Comparison of ENCODE assay signal across 36 cellular contexts in genomic region chrX:136246201-136246600, GRCh38. TPM values are rescaled to one million over a fixed set of nuclear protein-coding genes. Genes with fewer than 3 reads are reported as not detected.
"Had no signal": no experiment of that assay in that cellular context is flagged by ENCODE, and none has a peak within 500 bp of the region (broad histone marks: within the 10 kb centered on the region; RNA-seq: fewer than 3 reads in every experiment).

No MANE protein-coding gene starts in this region.

- ATAC-seq: activated CD4-positive, alpha-beta T cell treated with anti-CD3 and anti-CD28 coated beads for 36 hours; activated CD4-positive, CD25-positive, alpha-beta regulatory T cell treated with anti-CD3 and anti-CD28 coated beads, Interleukin-2, amount 50 U/mL, for 24 hours; activated CD8-positive, alpha-beta T cell treated with anti-CD3 and anti-CD28 coated beads, Interleukin-2, amount 10 ng/mL, durations not matched to agents 7 days and 5 days; activated naive CD8-positive, alpha-beta T cell treated with anti-CD3 and anti-CD28 coated beads, Interleukin-2, amount 50 U/mL, for 24 hours; WTC11 had no signal

- H3K27me3 Mint-ChIP-seq: activated CD4-positive, alpha-beta T cell treated with anti-CD3 and anti-CD28 coated beads for 36 hours; activated CD4-positive, alpha-beta T cell treated with anti-CD3 and anti-CD28 coated beads, Interleukin-2, amount 10 ng/mL, durations not matched to agents 7 days and 5 days; activated naive CD8-positive, alpha-beta T cell; activated naive CD8-positive, alpha-beta T cell treated with anti-CD3 and anti-CD28 coated beads, Interleukin-2, amount 50 U/mL, for 24 hours; central memory CD8-positive, alpha-beta T cell had no signal

- DNase-seq: activated CD4-positive, alpha-beta T cell treated with anti-CD3 and anti-CD28 coated beads for 36 hours; activated CD4-positive, alpha-beta T cell treated with anti-CD3 and anti-CD28 coated beads, Interleukin-2, amount 10 ng/mL, durations not matched to agents 7 days and 5 days; activated CD4-positive, alpha-beta T cell treated with anti-CD3 and anti-CD28 coated beads, Interleukin-2, amount 50 U/mL, for 48 hours; activated CD8-positive, alpha-beta T cell treated with anti-CD3 and anti-CD28 coated beads, Interleukin-2, amount 10 ng/mL, durations not matched to agents 7 days and 5 days; activated gamma-delta T cell; activated naive CD4-positive, alpha-beta T cell treated with anti-CD3 and anti-CD28 coated beads for 36 hours; activated naive CD8-positive, alpha-beta T cell treated with anti-CD3 and anti-CD28 coated beads, Interleukin-2, amount 50 U/mL, for 24 hours; activated T-cell treated with anti-CD3 and anti-CD28 coated beads, Interleukin-2, amount 50 U/mL, for 24 hours; amniotic stem cell; aorta; Kasumi-1; KG1; NCI-H1092 treated with DMSO at 0.1 percent for 48 hours; NCI-H1417; NCI-H146; NCI-H187; NCI-H2029 treated with DMSO at 0.1 percent for 48 hours; NCI-H2107; NCI-H2171; NCI-H510A; NCI-H526; NCI-H748 treated with DMSO at 0.1 percent for 48 hours; Peyer's patch; RPMI8226; SHP77 treated with DMSO at 0.1 percent for 48 hours; SK-N-SH had no signal

- H3K4me3 Mint-ChIP-seq: activated CD4-positive, alpha-beta T cell treated with anti-CD3 and anti-CD28 coated beads for 36 hours; activated CD4-positive, alpha-beta T cell treated with anti-CD3 and anti-CD28 coated beads, Interleukin-2, amount 10 ng/mL, durations not matched to agents 7 days and 5 days; activated CD8-positive, alpha-beta T cell treated with anti-CD3 and anti-CD28 coated beads, Interleukin-2, amount 10 ng/mL, durations not matched to agents 7 days and 5 days; activated naive CD4-positive, alpha-beta T cell treated with anti-CD3 and anti-CD28 coated beads for 36 hours; activated naive CD8-positive, alpha-beta T cell; activated naive CD8-positive, alpha-beta T cell treated with anti-CD3 and anti-CD28 coated beads, Interleukin-2, amount 50 U/mL, for 24 hours; activated T-cell treated with anti-CD3 and anti-CD28 coated beads, Interleukin-2, amount 50 U/mL, for 24 hours; central memory CD8-positive, alpha-beta T cell; T-helper 1 cell treated with Interleukin-12 subunit alpha and Interleukin-12 subunit beta and Interleukin-4 antibody, amounts not matched to agents 30 μg/mL and 1 μg/mL, for 36 hours; T-helper 2 cell treated with Interferon-gamma antibody and Interleukin-4, amounts not matched to agents 5 μg/mL and 100 μg/mL, for 36 hours; WTC11 had no signal

- H3K9me3 Mint-ChIP-seq: activated CD4-positive, alpha-beta T cell treated with anti-CD3 and anti-CD28 coated beads, Interleukin-2, amount 10 ng/mL, durations not matched to agents 7 days and 5 days; activated naive CD4-positive, alpha-beta T cell treated with anti-CD3 and anti-CD28 coated beads for 36 hours; activated naive CD8-positive, alpha-beta T cell treated with anti-CD3 and anti-CD28 coated beads, Interleukin-2, amount 50 U/mL, for 24 hours; activated T-cell treated with anti-CD3 and anti-CD28 coated beads, Interleukin-2, amount 50 U/mL, for 24 hours; activated T-helper 2 cell treated with anti-CD3 and anti-CD28 coated beads, Interferon-gamma antibody, Interleukin-2, Interleukin-4, amounts not matched to agents 10 μg/mL and 5 μg/mL and 100 μg/mL, durations not matched to agents 14 hours and 24 hours and 36 hours; central memory CD8-positive, alpha-beta T cell; T-helper 1 cell treated with Interleukin-12 subunit alpha and Interleukin-12 subunit beta and Interleukin-4 antibody, amounts not matched to agents 30 μg/mL and 1 μg/mL, for 36 hours; T-helper 2 cell treated with Interferon-gamma antibody and Interleukin-4, amounts not matched to agents 5 μg/mL and 100 μg/mL, for 36 hours; WTC11 had no signal

- H3K27ac Mint-ChIP-seq: activated CD4-positive, alpha-beta T cell treated with anti-CD3 and anti-CD28 coated beads for 36 hours; activated CD4-positive, alpha-beta T cell treated with anti-CD3 and anti-CD28 coated beads, Interleukin-2, amount 10 ng/mL, durations not matched to agents 7 days and 5 days; activated CD8-positive, alpha-beta T cell treated with anti-CD3 and anti-CD28 coated beads, Interleukin-2, amount 10 ng/mL, durations not matched to agents 7 days and 5 days; activated naive CD4-positive, alpha-beta T cell treated with anti-CD3 and anti-CD28 coated beads for 36 hours; activated naive CD8-positive, alpha-beta T cell; activated naive CD8-positive, alpha-beta T cell treated with anti-CD3 and anti-CD28 coated beads, Interleukin-2, amount 50 U/mL, for 24 hours; activated T-cell treated with anti-CD3 and anti-CD28 coated beads, Interleukin-2, amount 50 U/mL, for 24 hours; activated T-helper 2 cell treated with anti-CD3 and anti-CD28 coated beads, Interferon-gamma antibody, Interleukin-2, Interleukin-4, amounts not matched to agents 10 μg/mL and 5 μg/mL and 100 μg/mL, durations not matched to agents 14 hours and 24 hours and 36 hours; T-helper 1 cell treated with Interleukin-12 subunit alpha and Interleukin-12 subunit beta and Interleukin-4 antibody, amounts not matched to agents 30 μg/mL and 1 μg/mL, for 36 hours; T-helper 2 cell treated with Interferon-gamma antibody and Interleukin-4, amounts not matched to agents 5 μg/mL and 100 μg/mL, for 36 hours; WTC11 had no signal

- FAIRE-seq: TTC549 had no signal

RNA-seq across cellular contexts. Expression of gene ADGRG4, which starts 54.6 kb away (rescaled TPM):
- total RNA-seq: activated CD4-positive, alpha-beta T cell treated with anti-CD3 and anti-CD28 coated beads for 36 hours; activated CD4-positive, alpha-beta T cell treated with anti-CD3 and anti-CD28 coated beads, Interleukin-2, amount 10 ng/mL, durations not matched to agents 7 days and 5 days; activated CD8-positive, alpha-beta T cell treated with anti-CD3 and anti-CD28 coated beads, Interleukin-2, amount 10 ng/mL, durations not matched to agents 7 days and 5 days; activated naive CD4-positive, alpha-beta T cell treated with anti-CD3 and anti-CD28 coated beads for 36 hours; activated T-helper 2 cell treated with anti-CD3 and anti-CD28 coated beads, Interferon-gamma antibody, Interleukin-2, Interleukin-4, amounts not matched to agents 10 μg/mL and 5 μg/mL and 100 μg/mL, durations not matched to agents 14 hours and 24 hours and 36 hours; cardiac muscle cell; SJSA1; WTC11 had no signal
- polyA plus RNA-seq: aorta, cardiac muscle cell, SK-N-SH had no signal
